Comparison of ENCODE assay signal across 11 cellular contexts in genomic region chr17:76351526-76352071, GRCh38. TPM values are rescaled to one million over a fixed set of nuclear protein-coding genes. Genes with fewer than 3 reads are reported as not detected.
DNase-seq lines count a peak whose midpoint lies in the region; ATAC-seq and TF ChIP-seq lines count a peak whose summit lies in the region.
"Had no signal": no experiment of that assay in that cellular context is flagged by ENCODE, and none has a peak within 500 bp of the region (broad histone marks: within the 10 kb centered on the region; RNA-seq: fewer than 3 reads in every experiment).

No MANE protein-coding gene starts in this region.

- peaks cover 7 to 27% (median 9%) of the 10 kb centered on the region in 3 donors for H3K36me3 Mint-ChIP-seq in CD8-positive, alpha-beta memory T cell
- H3K36me3 Mint-ChIP-seq in natural killer cell treated with Interleukin-12 subunit alpha and Interleukin-12 subunit beta and Interleukin-15 and Interleukin-18, amount 100 ng/mL, for 72 hours = peaks cover 12% of the 10 kb centered on the region

- POLR2A ChIA-PET in CD8-positive, alpha-beta memory T cell (lab: Charles Lee) = interaction anchor here (0.5 to 3.0 kb wide), 2 partner anchors 34 to 826 kb away, joined by 3 to 27 read pairs; partner anchors contain the start of gene SPHK1

- H3K36me3 ChIP-seq in CD8-positive, alpha-beta memory T cell (ENCODE audit: insufficient read depth, low read length) = peaks cover 4% of the 10 kb centered on the region
- peaks cover 10% of the 10 kb centered on the region for H3K36me3 ChIP-seq in adipocyte (ENCODE audit: control insufficient read depth, insufficient read depth, low read length, severe bottlenecking)
- H3K36me3 ChIP-seq in WERI-Rb-1 = peaks cover 47% of the 10 kb centered on the region

- no peak overlapping the region for H3K4me3 ChIP-seq in CD8-positive, alpha-beta memory T cell (ENCODE audit: low read length)
- H3K4me3 ChIP-seq in adipocyte (ENCODE audit: low read length) (peak overlapping the region; percentile 37), WERI-Rb-1 (ENCODE audit: low read depth, low read length) (no peak overlapping the region)
- H3K4me3 ChIP-seq: tibial nerve had no signal

- H3K9ac ChIP-seq in adipocyte (ENCODE audit: low read length) = no peak overlapping the region

- peaks cover 18 to 29% (median 24%) of the 10 kb centered on the region in 3 donors for H3K4me1 Mint-ChIP-seq in CD8-positive, alpha-beta memory T cell
- H3K4me1 Mint-ChIP-seq in natural killer cell treated with Interleukin-12 subunit alpha and Interleukin-12 subunit beta and Interleukin-15 and Interleukin-18, amount 100 ng/mL, for 72 hours (ENCODE audit: low read depth in 2 of 2) = peaks cover 26 to 28% of the 10 kb centered on the region in 2 donors

- no peaks in the 10 kb centered on the region for H3K27me3 Mint-ChIP-seq in CD8-positive, alpha-beta memory T cell
- H3K27me3 Mint-ChIP-seq in natural killer cell treated with Interleukin-12 subunit alpha and Interleukin-12 subunit beta and Interleukin-15 and Interleukin-18, amount 100 ng/mL, for 72 hours = no peaks in the 10 kb centered on the region

- TF ChIP-seq POLR2A in erythroblast (IDR thresholded peaks at IDR 0.05; ENCODE audit: low read length) = no peak

- H3K4me1 ChIP-seq in CD8-positive, alpha-beta memory T cell (ENCODE audit: insufficient read depth, low read length) = peaks cover 9% of the 10 kb centered on the region
- peaks cover 12% of the 10 kb centered on the region for H3K4me1 ChIP-seq in adipocyte (ENCODE audit: control insufficient read depth, insufficient read depth, low read length)

- peak overlapping the region in 6 of 7 donors; percentile 9 to 92 (median 90) for H3K4me3 Mint-ChIP-seq in CD8-positive, alpha-beta memory T cell
- peak overlapping the region; percentile 93 for H3K4me3 Mint-ChIP-seq in natural killer cell treated with Interleukin-12 subunit alpha and Interleukin-12 subunit beta and Interleukin-15 and Interleukin-18, amount 100 ng/mL, for 72 hours

- no peak for ATAC-seq in natural killer cell treated with Interleukin-12 subunit alpha and Interleukin-12 subunit beta and Interleukin-15 and Interleukin-18, amount 100 ng/mL, for 72 hours

- no peaks in the 10 kb centered on the region for H3K9me3 Mint-ChIP-seq in CD8-positive, alpha-beta memory T cell
- H3K9me3 Mint-ChIP-seq in natural killer cell treated with Interleukin-12 subunit alpha and Interleukin-12 subunit beta and Interleukin-15 and Interleukin-18, amount 100 ng/mL, for 72 hours = no peaks in the 10 kb centered on the region

- CTCF ChIA-PET in CD8-positive, alpha-beta memory T cell (lab: Charles Lee) = interaction anchor here (1.1 to 7.0 kb wide), 3 partner anchors 34 to 49 kb away, joined by 3 to 46 read pairs (median 21); partner anchors contain the start of gene SPHK1

- no peak for DNase-seq in CD8-positive, alpha-beta memory T cell
- peak; percentile 50 for DNase-seq in HuH-7.5 (ENCODE audit: low spot score)
- DNase-seq in adipocyte (ENCODE audit: low read depth) = no peak
- no peak for DNase-seq in natural killer cell treated with Interleukin-12 subunit alpha and Interleukin-12 subunit beta and Interleukin-15 and Interleukin-18, amount 100 ng/mL, for 72 hours (ENCODE audit: low spot score)
- no peak for DNase-seq in erythroblast (lab: John Stamatoyannopoulos, UW)
- no peak for DNase-seq in WERI-Rb-1
- DNase-seq in stimulated activated CD4-positive, alpha-beta T cell treated with anti-CD3 and anti-CD28 coated beads, Interleukin-4, amount 100 ng/mL, for 4 hours = no peak
- DNase-seq: activated CD4-positive, alpha-beta T cell treated with anti-CD3 and anti-CD28 coated beads, Interleukin-2, amount 50 U/mL, for 48 hours; islet precursor cell; NCI-H2171 had no signal

- H3K27me3 ChIP-seq in CD8-positive, alpha-beta memory T cell (ENCODE audit: insufficient read depth, low read length, poor library complexity, severe bottlenecking) = no peaks in the 10 kb centered on the region
- H3K27me3 ChIP-seq in adipocyte (replicated peaks; ENCODE audit: control insufficient read depth, insufficient read depth, low read length) (no peaks in the 10 kb centered on the region), WERI-Rb-1 (ENCODE audit: insufficient read depth, low read depth, severe bottlenecking) (no peaks in the 10 kb centered on the region)
- H3K27me3 ChIP-seq: tibial nerve had no signal

- H3K9me3 ChIP-seq in CD8-positive, alpha-beta memory T cell (ENCODE audit: low read length) = no peaks in the 10 kb centered on the region
- no peaks in the 10 kb centered on the region for H3K9me3 ChIP-seq in adipocyte (ENCODE audit: control insufficient read depth, low read length)
- no peaks in the 10 kb centered on the region for H3K9me3 ChIP-seq in WERI-Rb-1 (ENCODE audit: severe bottlenecking)
- H3K9me3 ChIP-seq: tibial nerve had no signal

- H3K27ac Mint-ChIP-seq in CD8-positive, alpha-beta memory T cell = peak overlapping the region in 1 of 8 donors; percentile 78
- peak overlapping the region in 1 of 2 donors; percentile 22 for H3K27ac Mint-ChIP-seq in natural killer cell treated with Interleukin-12 subunit alpha and Interleukin-12 subunit beta and Interleukin-15 and Interleukin-18, amount 100 ng/mL, for 72 hours

- no peak for TF ChIP-seq CTCF in WERI-Rb-1 (IDR thresholded peaks at IDR 0.05; ENCODE audit: low read depth, low read length)

- no peak overlapping the region for H3K27ac ChIP-seq in CD8-positive, alpha-beta memory T cell (ENCODE audit: low read depth, low read length)
- H3K27ac ChIP-seq in WERI-Rb-1 = no peak overlapping the region

RNA-seq across cellular contexts. Expression of gene PRPSAP1, which starts 2.1 kb away (rescaled TPM):
- 10 to 100 TPM; 46.9 to 48.3 TPM for total RNA-seq in CD8-positive, alpha-beta memory T cell
- 63.3 TPM for polyA plus RNA-seq in CD8-positive, alpha-beta memory T cell
- total RNA-seq in natural killer cell treated with Interleukin-12 subunit alpha and Interleukin-12 subunit beta and Interleukin-15 and Interleukin-18, amount 100 ng/mL, for 72 hours = 10 to 100 TPM; 45.0 to 57.4 TPM

RNA-seq across cellular contexts. Expression of gene SPHK1, which starts 32.8 kb away (rescaled TPM):
- 10 to 100 TPM; 17.2 to 18.7 TPM for total RNA-seq in CD8-positive, alpha-beta memory T cell
- polyA plus RNA-seq in CD8-positive, alpha-beta memory T cell = 0.76 TPM
- 10 to 100 TPM; 13.9 to 14.5 TPM for total RNA-seq in natural killer cell treated with Interleukin-12 subunit alpha and Interleukin-12 subunit beta and Interleukin-15 and Interleukin-18, amount 100 ng/mL, for 72 hours

RNA-seq across cellular contexts. Expression of gene QRICH2, which starts 43.5 kb away (rescaled TPM):
- 1 to 10 TPM; 2.4 to 2.5 TPM for total RNA-seq in CD8-positive, alpha-beta memory T cell
- polyA plus RNA-seq in CD8-positive, alpha-beta memory T cell = 0.22 TPM
- total RNA-seq in natural killer cell treated with Interleukin-12 subunit alpha and Interleukin-12 subunit beta and Interleukin-15 and Interleukin-18, amount 100 ng/mL, for 72 hours = 1 to 10 TPM; 4.1 to 5.9 TPM
